Comparison of ENCODE assay signal across 8 cellular contexts in genomic region chr19:36113895-36114762, GRCh38. TPM values are rescaled to one million over a fixed set of nuclear protein-coding genes. Genes with fewer than 3 reads are reported as not detected.
DNase-seq lines count a peak whose midpoint lies in the region; TF ChIP-seq lines count a peak whose summit lies in the region.

No MANE protein-coding gene starts in this region.

- TF ChIP-seq CTCF in HL-60 (IDR thresholded peaks at IDR 0.05; ENCODE audit: insufficient read depth, low read length) (no peak), WERI-Rb-1 (IDR thresholded peaks at IDR 0.05; ENCODE audit: low read depth, low read length) (peak; percentile 18; the same call in 1 of the 2 replicates), epithelial cell of proximal tubule (conservative IDR thresholded peaks at IDR 0.05; ENCODE audit: low read depth, low read length) (peak; percentile 35), nephron (IDR thresholded peaks at IDR 0.05; ENCODE audit: unreplicated experiment in 3 of 3) (peak in 1 of 3 experiments; percentile 8)

- H3K36me3 Mint-ChIP-seq in nephron (ENCODE audit: low read depth), result peaks cover 40% of the 10 kb centered on the region

- peaks cover 19% of the 10 kb centered on the region for H3K4me1 Mint-ChIP-seq in nephron

- no peaks in the 10 kb centered on the region for H3K9me3 ChIP-seq in WERI-Rb-1 (ENCODE audit: severe bottlenecking)

- no peaks in the 10 kb centered on the region for H3K27me3 Mint-ChIP-seq in nephron (ENCODE audit: low read depth)

- H3K4me3 Mint-ChIP-seq in nephron, result peak overlapping the region; percentile 88 to 96 (median 92)

- H3K9me3 Mint-ChIP-seq in nephron, result no peaks in the 10 kb centered on the region

- H3K36me3 ChIP-seq in WERI-Rb-1, result peaks cover 57% of the 10 kb centered on the region

- peak overlapping the region; percentile 97 for H3K4me3 ChIP-seq in HL-60 (replicated peaks; ENCODE audit: insufficient read depth, low read length)
- H3K4me3 ChIP-seq in WERI-Rb-1 (ENCODE audit: low read depth, low read length), result peak overlapping the region; percentile 91
- peak overlapping the region; percentile 90 for H3K4me3 ChIP-seq in epithelial cell of proximal tubule (ENCODE audit: low read depth, low read length)

- H3K27ac ChIP-seq in HL-60 (replicated peaks), result peak overlapping the region; percentile 64
- peak overlapping the region; percentile 84 for H3K27ac ChIP-seq in WERI-Rb-1

- DNase-seq in NCI-H1092 (lab: John Stamatoyannopoulos, UW), result peak; percentile 4
- no peak for DNase-seq in NCI-H1092 treated with DMSO at 0.1 percent for 48 hours (lab: John Stamatoyannopoulos, UW)
- peak in 1 of 2 experiments; percentile 10 for DNase-seq in HL-60 (ENCODE audit: low read depth in 1 of 2, low spot score in 1 of 2)
- peak; percentile 50 for DNase-seq in WERI-Rb-1
- DNase-seq in epithelial cell of proximal tubule (ENCODE audit: low read depth), result no peak
- no peak for DNase-seq in NK-92 (lab: John Stamatoyannopoulos, UW; ENCODE audit: unreplicated experiment)
- no peak for DNase-seq in GOT3 (lab: John Stamatoyannopoulos, UW)

- H3K27me3 ChIP-seq in HL-60 (ENCODE audit: insufficient read depth, poor library complexity, severe bottlenecking) (no peaks in the 10 kb centered on the region), WERI-Rb-1 (ENCODE audit: insufficient read depth, low read depth, severe bottlenecking) (no peaks in the 10 kb centered on the region)

- peak overlapping the region; percentile 83 to 93 (median 83) for H3K27ac Mint-ChIP-seq in nephron

RNA-seq across cellular contexts. Expression of gene POLR2I, which starts 0.5 kb away (rescaled TPM):
- 88.5 and 122 TPM in 2 replicates for total RNA-seq in epithelial cell of proximal tubule

RNA-seq across cellular contexts. Expression of gene TBCB, which starts 1.1 kb away (rescaled TPM):
- 280 and 410 TPM in 2 replicates for total RNA-seq in epithelial cell of proximal tubule

RNA-seq across cellular contexts. Expression of gene OVOL3, which starts 3.2 kb away (rescaled TPM):
- total RNA-seq in epithelial cell of proximal tubule, result not detected in 2 replicates

RNA-seq across cellular contexts. Expression of gene CAPNS1, which starts 25.7 kb away (rescaled TPM):
- 259 and 267 TPM in 2 replicates for total RNA-seq in epithelial cell of proximal tubule

RNA-seq across cellular contexts. Expression of gene COX7A1, which starts 38.1 kb away (rescaled TPM):
- total RNA-seq in epithelial cell of proximal tubule, result 1.7 TPM in 1 of 2 replicates, not detected in the other

Comparison
In these comparisons a context has a peak if more than half of its experiments do, and no peak if none do; other contexts are left out.
1. DNase-seq: peak in NCI-H1092 (single experiment) and WERI-Rb-1 (single experiment); none in NCI-H1092 treated with DMSO at 0.1 percent for 48 hours (single experiment), epithelial cell of proximal tubule (single experiment), NK-92 (single experiment) and GOT3 (single experiment).
2. Peak in every context shown above with its lines, with median percentiles within 50 percentile points of each other: H3K4me3 ChIP-seq.